8 cellular contexts compared by ENCODE assay signal in genomic region chr12:106248849-106249371, GRCh38. TPM values are rescaled to one million over a fixed set of nuclear protein-coding genes. Genes with fewer than 3 reads are reported as not detected.
DNase-seq lines count a peak whose midpoint lies in the region; TF ChIP-seq lines count a peak whose summit lies in the region.

No MANE protein-coding gene starts in this region.

- DNase-seq in activated T-cell treated with anti-CD3 and anti-CD28 coated beads for 24 hours (ENCODE audit: low read depth) (peak; percentile 27), WERI-Rb-1 (no peak), thyroid gland (no peak), DMS114 treated with DMSO at 0.1 percent for 48 hours (lab: John Stamatoyannopoulos, UW; ENCODE audit: unreplicated experiment) (no peak), COLO668 (lab: John Stamatoyannopoulos, UW; ENCODE audit: unreplicated experiment) (no peak)
- no peak for DNase-seq in activated T-cell treated with anti-CD3 and anti-CD28 coated beads, Interleukin-2, amount 50 U/mL, for 1 hour

- TF ChIP-seq CTCF in WERI-Rb-1 (IDR thresholded peaks at IDR 0.05; ENCODE audit: low read depth, low read length) (no peak), thyroid gland (IDR thresholded peaks at IDR 0.05) (no peak)

- H3K27ac ChIP-seq in WERI-Rb-1 (no peak overlapping the region), ectodermal cell (ENCODE audit: insufficient read depth, low read depth, low read length, poor library complexity, severe bottlenecking) (peak overlapping the region; percentile 57), mucosa of rectum (ENCODE audit: low read depth in 2 of 2, low read length in 2 of 2) (peak overlapping the region; percentile 96 to 97), thyroid gland (peak overlapping the region; percentile 94)

- peak overlapping the region; percentile 71 to 96 for H3K9ac ChIP-seq in mucosa of rectum (ENCODE audit: low read depth in 1 of 2, low read length in 2 of 2)

- WGBS in ectodermal cell, 2 experiments = 51 to 56% methylated on average over 12 of the region's 12 CpGs
- 33 to 46% methylated on average over 12 of the region's 12 CpGs for WGBS in thyroid gland, 2 donors

- intact Hi-C loops in thyroid gland (cut with DNase I) = loop anchor here (10.0 kb wide), 1 partner anchor 106 kb away; the partner anchor contains the start of gene POLR3B

- H3K4me3 ChIP-seq in WERI-Rb-1 (ENCODE audit: low read depth, low read length) (peak overlapping the region; percentile 72), ectodermal cell (ENCODE audit: insufficient read depth, low read depth, low read length) (peak overlapping the region; percentile 78), mucosa of rectum (ENCODE audit: low read length in 2 of 2) (peak overlapping the region; percentile 61 to 73), thyroid gland (replicated peaks in 1 of 3) (peak overlapping the region in 2 of 3 donors; percentile 2 to 81)

- TF ChIP-seq POLR2A in thyroid gland (IDR thresholded peaks at IDR 0.05) = no peak

- H3K4me1 ChIP-seq in ectodermal cell (ENCODE audit: control insufficient read depth, insufficient read depth, low read length) (peaks cover 15% of the 10 kb centered on the region), mucosa of rectum (ENCODE audit: control insufficient read depth in 2 of 2, insufficient read depth in 2 of 2, low read length in 2 of 2) (peaks cover 37 to 42% of the 10 kb centered on the region in 2 donors), thyroid gland (peaks cover 14 to 20% of the 10 kb centered on the region in 2 donors)

- H3K9me3 ChIP-seq in WERI-Rb-1 (ENCODE audit: severe bottlenecking) (no peaks in the 10 kb centered on the region), ectodermal cell (ENCODE audit: control insufficient read depth, low read length) (no peaks in the 10 kb centered on the region), mucosa of rectum (ENCODE audit: control insufficient read depth in 2 of 2, low read length in 2 of 2) (no peaks in the 10 kb centered on the region), thyroid gland (no peaks in the 10 kb centered on the region)

- H3K27me3 ChIP-seq in WERI-Rb-1 (ENCODE audit: insufficient read depth, low read depth, severe bottlenecking) = no peaks in the 10 kb centered on the region
- no peaks in the 10 kb centered on the region for H3K27me3 ChIP-seq in ectodermal cell (ENCODE audit: control insufficient read depth, insufficient read depth, low read length, poor library complexity, severe bottlenecking)
- H3K27me3 ChIP-seq in mucosa of rectum (ENCODE audit: control insufficient read depth in 2 of 2, insufficient read depth in 2 of 2, low read length in 2 of 2) = no peaks in the 10 kb centered on the region
- no peaks in the 10 kb centered on the region for H3K27me3 ChIP-seq in thyroid gland

- H3K36me3 ChIP-seq in WERI-Rb-1 (peaks cover 6% of the 10 kb centered on the region), ectodermal cell (ENCODE audit: control insufficient read depth, insufficient read depth, low read length) (peaks cover 5% of the 10 kb centered on the region), mucosa of rectum (ENCODE audit: control insufficient read depth in 2 of 2, insufficient read depth in 2 of 2, low read length in 2 of 2) (no peaks in the 10 kb centered on the region), thyroid gland (no peaks in the 10 kb centered on the region)

RNA-seq across cellular contexts. Expression of gene CKAP4, which starts 1.1 kb away (rescaled TPM):
- 186 TPM for polyA plus RNA-seq in ectodermal cell (2013, experiment 1 of 4)
- 186 TPM for polyA plus RNA-seq in ectodermal cell (2013, experiment 2 of 4)
- polyA plus RNA-seq in ectodermal cell (2013, experiment 3 of 4) = 150 TPM
- 162 TPM for polyA plus RNA-seq in ectodermal cell (2013, experiment 4 of 4)
- 10 to 100 TPM; 40.7 to 55.5 (median 48.9) TPM for total RNA-seq in thyroid gland

RNA-seq across cellular contexts. Expression of gene TCP11L2, which starts 53.6 kb away (rescaled TPM):
- 10.6 TPM for polyA plus RNA-seq in ectodermal cell (2013, experiment 1 of 4)
- polyA plus RNA-seq in ectodermal cell (2013, experiment 2 of 4) = 9.5 TPM
- polyA plus RNA-seq in ectodermal cell (2013, experiment 3 of 4) = 5.9 TPM
- polyA plus RNA-seq in ectodermal cell (2013, experiment 4 of 4) = 7.9 TPM
- 10 to 100 TPM; 39.7 to 72.3 (median 59.9) TPM for total RNA-seq in thyroid gland
